In the genomic region with DNA sequence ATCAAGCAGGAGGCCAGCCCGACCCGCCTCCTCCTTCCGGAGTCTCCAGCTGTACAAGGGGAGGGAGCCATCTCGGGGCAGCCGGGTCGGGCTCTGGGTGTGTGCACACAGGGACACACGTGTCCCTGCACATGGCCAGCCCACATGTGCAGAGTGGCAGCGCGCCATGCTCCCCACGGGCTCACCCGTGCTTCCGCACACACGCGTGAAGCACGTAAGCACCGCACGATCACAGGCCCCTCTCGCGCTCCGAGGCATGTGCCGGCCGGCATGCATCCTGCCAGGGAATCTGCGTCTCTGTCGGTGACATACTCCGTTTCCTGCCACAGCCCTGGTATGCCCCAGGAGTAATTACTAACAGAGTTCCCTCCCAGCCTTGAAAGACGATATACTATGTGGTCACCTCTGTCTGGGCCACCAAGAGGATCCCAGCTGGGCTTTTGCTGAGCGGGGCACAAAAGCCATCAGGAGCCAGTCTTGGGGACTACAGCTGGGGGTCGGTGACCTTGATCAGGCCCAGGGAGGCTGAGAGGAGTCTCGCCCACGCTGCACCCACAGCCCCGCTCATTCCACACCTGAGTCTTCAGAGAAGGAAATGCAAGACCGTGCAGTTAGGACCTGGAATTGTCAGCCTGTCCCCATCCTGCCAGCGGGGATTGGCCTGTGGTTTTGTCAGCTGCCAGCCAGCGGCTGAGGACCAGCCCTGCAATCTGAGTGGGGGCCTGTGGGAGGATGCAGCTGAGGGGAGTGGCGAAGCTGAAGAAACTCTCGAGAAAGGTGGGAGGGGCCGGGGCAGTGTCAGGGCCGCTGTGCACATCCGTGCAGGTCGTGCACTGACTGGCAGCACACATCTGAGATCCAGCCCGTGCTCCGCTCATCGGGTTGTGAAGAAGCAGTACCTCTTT, we compare ENCODE assay signal across 8 cellular contexts.
A peak's percentile ranks its signal among the peaks of the same experiment; 100 is the strongest.
DNase-seq lines count a peak whose midpoint lies in the region; ATAC-seq and TF ChIP-seq lines count a peak whose summit lies in the region.

No MANE protein-coding gene starts in this region.

- ATAC-seq in HG02885 (IDR thresholded peaks at IDR 0.05; ENCODE audit: poor library complexity, unreplicated experiment) = peak; percentile 41
- peak; percentile 44 for ATAC-seq in stimulated activated naive CD8-positive, alpha-beta T cell treated with anti-CD3 and anti-CD28 coated beads, Interleukin-15, Interleukin-2, amounts not matched to agents 100 U/mL and 50 U/mL, for 24 hours
- ATAC-seq in HG03045 (IDR thresholded peaks at IDR 0.05; ENCODE audit: unreplicated experiment) = no peak

- CTCF ChIA-PET in RWPE1 (lab: Yijun Ruan, JAX) = no interaction called here

- intact Hi-C loops in head of caudate nucleus (cut with DNase I) = no loop called here

- POLR2A ChIA-PET in RWPE1 (lab: Yijun Ruan, JAX; ENCODE audit: low non-redundant PET) = no interaction called here

- DNase-seq in DMS153 treated with DMSO at 0.1 percent for 48 hours (lab: John Stamatoyannopoulos, UW; ENCODE audit: unreplicated experiment) (peak; percentile 72), RWPE1 (ENCODE audit: low spot score) (no peak), islet precursor cell (peak; percentile 80), head of caudate nucleus (no peak)
- DNase-seq in activated naive CD4-positive, alpha-beta T cell (lab: John Stamatoyannopoulos, UW) = peak in 3 of 4 experiments; percentile 37 to 75 (median 63)
- peak; percentile 74 for DNase-seq in stimulated activated naive CD8-positive, alpha-beta T cell treated with anti-CD3 and anti-CD28 coated beads, Interleukin-15, Interleukin-2, amounts not matched to agents 100 U/mL and 50 U/mL, for 24 hours

- H3K27ac ChIP-seq in RWPE1 = peak overlapping the region; percentile 87

- no peak for TF ChIP-seq CTCF in RWPE1 (conservative IDR thresholded peaks at IDR 0.05; ENCODE audit: low read depth)

Comparison
In these comparisons a context has a peak if more than half of its experiments do, and no peak if none do; other contexts are left out.
1. DNase-seq: peak in DMS153 treated with DMSO at 0.1 percent for 48 hours (single experiment), activated naive CD4-positive, alpha-beta T cell (3 of 4), islet precursor cell (single experiment) and stimulated activated naive CD8-positive, alpha-beta T cell treated with anti-CD3 and anti-CD28 coated beads, Interleukin-15, Interleukin-2, amounts not matched to agents 100 U/mL and 50 U/mL, for 24 hours (single experiment); none in RWPE1 (single experiment) and head of caudate nucleus (0 of 42).